Comparison of ENCODE assay signal across 22 cellular contexts in genomic region chr9:79357620-79358019, GRCh38.
DNase-seq lines count a peak whose midpoint lies in the region; ATAC-seq and TF ChIP-seq lines count a peak whose summit lies in the region.
"Had no signal": no experiment of that assay in that cellular context is flagged by ENCODE, and none has a peak within 500 bp of the region (broad histone marks: within the 10 kb centered on the region; RNA-seq: fewer than 3 reads in every experiment).

No MANE protein-coding gene starts in this region.

- no peak overlapping the region for H4K8ac ChIP-seq in mesendoderm (ENCODE audit: low read depth, low read length)

- no peak overlapping the region for H3K4me2 ChIP-seq in mesendoderm (ENCODE audit: low read length)
- H3K4me2 ChIP-seq: A549 had no signal

- no peak overlapping the region for H3K27ac ChIP-seq in mesendoderm (ENCODE audit: low read depth, low read length)
- H3K27ac ChIP-seq in transverse colon = no peak overlapping the region
- H3K27ac ChIP-seq: A549, colonic mucosa, epithelial cell of prostate, SK-N-MC, upper lobe of left lung had no signal

- no peaks in the 10 kb centered on the region for H3K36me3 ChIP-seq in mesendoderm (ENCODE audit: control insufficient read depth, insufficient read depth, low read length)
- no peaks in the 10 kb centered on the region for H3K36me3 ChIP-seq in transverse colon
- H3K36me3 ChIP-seq: colonic mucosa, upper lobe of left lung had no signal

- no peak overlapping the region for H3K23ac ChIP-seq in mesendoderm (ENCODE audit: low read length)

- H2AK5ac ChIP-seq in mesendoderm (ENCODE audit: low read length) = no peak overlapping the region

- H3K4me1 ChIP-seq in mesendoderm (ENCODE audit: control insufficient read depth, low read depth, low read length) (peaks cover 3% of the 10 kb centered on the region), transverse colon (no peaks in the 10 kb centered on the region)
- H3K4me1 ChIP-seq: colonic mucosa had no signal

- H3K79me1 ChIP-seq in mesendoderm (ENCODE audit: low read length) = no peaks in the 10 kb centered on the region

- H3K4ac ChIP-seq in mesendoderm (ENCODE audit: low read depth, low read length) = no peak overlapping the region

- H3K27me3 ChIP-seq in mesendoderm (ENCODE audit: insufficient read depth, low read length, poor library complexity) (no peaks in the 10 kb centered on the region), transverse colon (no peaks in the 10 kb centered on the region)
- H3K27me3 ChIP-seq: colonic mucosa, upper lobe of left lung had no signal

- peak; percentile 44 for DNase-seq in NOMO-1 treated with DMSO at 0.1 percent for 48 hours (lab: John Stamatoyannopoulos, UW; ENCODE audit: unreplicated experiment)
- no peak for DNase-seq in NOMO-1 treated with dmso at 0.1 percent for 144 hours (lab: John Stamatoyannopoulos, UW; ENCODE audit: unreplicated experiment)
- DNase-seq in SK-N-DZ (ENCODE audit: low spot score) = peak; percentile 29
- peak; percentile 51 for DNase-seq in mesendoderm
- peak; percentile 9 for DNase-seq in transverse colon
- DNase-seq in mesenteric fat pad (ENCODE audit: low spot score) = no peak
- DNase-seq: activated naive CD4-positive, alpha-beta T cell treated with anti-CD3 and anti-CD28 coated beads for 36 hours; activated T-cell treated with anti-CD3 and anti-CD28 coated beads, Interleukin-2, amount 50 U/mL, for 1 hour; colonic mucosa; DMS79 treated with DMSO at 0.1 percent for 48 hours; foreskin melanocyte; HFFc6; naive thymus-derived CD8-positive, alpha-beta T cell; NCI-H1930; stimulated activated CD4-positive, alpha-beta T cell treated with anti-CD3 and anti-CD28 coated beads, Interleukin-12 subunit alpha, Interleukin-12 subunit beta, amount 100 ng/mL, for 4 hours had no signal

- H3K4me3 ChIP-seq in mesendoderm (ENCODE audit: low read length) = no peak overlapping the region
- H3K4me3 ChIP-seq in transverse colon = peak overlapping the region in 1 of 4 donors; percentile 3
- H3K4me3 ChIP-seq: A549, colonic mucosa, SK-N-MC, upper lobe of left lung had no signal

- H3K56ac ChIP-seq in mesendoderm (ENCODE audit: low read length) = no peak overlapping the region

- H3K79me2 ChIP-seq in mesendoderm (ENCODE audit: control insufficient read depth, insufficient read depth, low read length) = no peaks in the 10 kb centered on the region

- H2BK5ac ChIP-seq in mesendoderm (ENCODE audit: low read length) = no peak overlapping the region

- TF ChIP-seq CTCF in transverse colon (IDR thresholded peaks at IDR 0.05) = no peak

- TF ChIP-seq POLR2A in transverse colon (IDR thresholded peaks at IDR 0.05) = no peak
- no peak for TF ChIP-seq POLR2A in GM18505 (IDR thresholded peaks at IDR 0.05; ENCODE audit: borderline replicate concordance, extremely low read depth, insufficient read depth, insufficient read length)

- no peak overlapping the region for H3K9ac ChIP-seq in mesendoderm (ENCODE audit: low read length)

- H2BK15ac ChIP-seq in mesendoderm (replicated peaks; ENCODE audit: low read depth) = no peak overlapping the region

- no CpG with 5 or more reads among the region's 6 CpGs for WGBS in mesendoderm (ENCODE audit: extremely low coverage, insufficient coverage, low lambda C conversion rate)
- WGBS in transverse colon (ENCODE audit: low coverage in 1 of 2), 2 donors = 19 to 40% methylated on average over 6 of the region's 6 CpGs

- no peak overlapping the region for H4K5ac ChIP-seq in mesendoderm (ENCODE audit: low read length)

- in situ Hi-C loops in transverse colon (cut with MboI; ENCODE audit: low pct_ligation_motif_present in 1 of 4, low pct_unique_long_range_greater_than_20kb in 1 of 4, low sequenced_read_pairs in 3 of 4) = no loop called here

- no peaks in the 10 kb centered on the region for H3K9me3 ChIP-seq in transverse colon
- H3K9me3 ChIP-seq: A549, colonic mucosa, upper lobe of left lung had no signal

- no peak for ATAC-seq in GM18505 (IDR thresholded peaks at IDR 0.05; ENCODE audit: unreplicated experiment)
- no peak for ATAC-seq in GM21360 (IDR thresholded peaks at IDR 0.05; ENCODE audit: unreplicated experiment)
- ATAC-seq: A549; naive thymus-derived CD8-positive, alpha-beta T cell; stimulated activated effector memory CD8-positive, alpha-beta T cell treated with anti-CD3 and anti-CD28 coated beads, Interleukin-12 subunit alpha, Interleukin-12 subunit beta, amount 100 ng/mL, for 72 hours had no signal

- intact Hi-C loops in transverse colon (cut with DNase I; ENCODE audit: low total_unique reads) = no loop called here

- no peak overlapping the region for H3K18ac ChIP-seq in mesendoderm (ENCODE audit: low read length)

- no peak overlapping the region for H2BK120ac ChIP-seq in mesendoderm (ENCODE audit: low read depth, low read length)

- TF ChIP-seq EP300 in transverse colon (IDR thresholded peaks at IDR 0.05; ENCODE audit: low read depth) = no peak

Comparison
In these comparisons a context has a peak if more than half of its experiments do, and no peak if none do; other contexts are left out.
1. DNase-seq: peak in NOMO-1 treated with DMSO at 0.1 percent for 48 hours (single experiment), SK-N-DZ (single experiment), mesendoderm (single experiment) and transverse colon (single experiment); none in NOMO-1 treated with dmso at 0.1 percent for 144 hours (single experiment) and mesenteric fat pad (single experiment).